Comparison of ENCODE assay signal across 8 cellular contexts in genomic region chr17:80899402-80900268, GRCh38.
A peak's percentile ranks its signal among the peaks of the same experiment; 100 is the strongest.
DNase-seq lines count a peak whose midpoint lies in the region; ATAC-seq and TF ChIP-seq lines count a peak whose summit lies in the region.

No MANE protein-coding gene starts in this region.

- DNase-seq in AG09309 (ENCODE audit: low read depth) (no peak), H4 (ENCODE audit: low spot score) (peak; percentile 43), T follicular helper cell (ENCODE audit: low read depth) (peak; percentile 65), left kidney (ENCODE audit: low read depth, low spot score) (peak; percentile 57), Ammon's horn (ENCODE audit: low spot score) (no peak)
- DNase-seq in activated naive CD8-positive, alpha-beta T cell treated with anti-CD3 and anti-CD28 coated beads, Interleukin-2, amount 50 U/mL, for 24 hours: peak; percentile 86
- peak; percentile 43 to 64 for DNase-seq in stimulated activated CD8-positive, alpha-beta memory T cell treated with anti-CD3 and anti-CD28 coated beads, Interleukin-7, amount 100 ng/mL, for 1 hour (ENCODE audit: low read depth in 2 of 2)

- TF ChIP-seq CTCF in AG09309 (IDR thresholded peaks at IDR 0.05; ENCODE audit: control insufficient read depth, insufficient read depth, low read depth, low read length, missing control alignments): peak; percentile 58

- no peak overlapping the region for H3K4me3 ChIP-seq in AG09309 (ENCODE audit: control insufficient read depth, low read depth, low read length)

- peak overlapping the region; percentile 54 for H3K27ac Mint-ChIP-seq in activated naive CD8-positive, alpha-beta T cell treated with anti-CD3 and anti-CD28 coated beads, Interleukin-2, amount 50 U/mL, for 24 hours

- H3K27me3 Mint-ChIP-seq in activated naive CD8-positive, alpha-beta T cell treated with anti-CD3 and anti-CD28 coated beads, Interleukin-2, amount 50 U/mL, for 24 hours: no peaks in the 10 kb centered on the region

- H3K4me1 Mint-ChIP-seq in activated naive CD8-positive, alpha-beta T cell treated with anti-CD3 and anti-CD28 coated beads, Interleukin-2, amount 50 U/mL, for 24 hours: peaks cover 66% of the 10 kb centered on the region

- H3K9me3 Mint-ChIP-seq in activated naive CD8-positive, alpha-beta T cell treated with anti-CD3 and anti-CD28 coated beads, Interleukin-2, amount 50 U/mL, for 24 hours: no peaks in the 10 kb centered on the region

- H3K36me3 Mint-ChIP-seq in activated naive CD8-positive, alpha-beta T cell treated with anti-CD3 and anti-CD28 coated beads, Interleukin-2, amount 50 U/mL, for 24 hours (ENCODE audit: low read depth): peaks cover 50% of the 10 kb centered on the region

- ATAC-seq in activated naive CD8-positive, alpha-beta T cell treated with anti-CD3 and anti-CD28 coated beads, Interleukin-2, amount 50 U/mL, for 24 hours: peak; percentile 60
- ATAC-seq in GM21515 (IDR thresholded peaks at IDR 0.05; ENCODE audit: unreplicated experiment): no peak

- H3K4me3 Mint-ChIP-seq in activated naive CD8-positive, alpha-beta T cell treated with anti-CD3 and anti-CD28 coated beads, Interleukin-2, amount 50 U/mL, for 24 hours: no peak overlapping the region

Comparison
In these comparisons a context has a peak if more than half of its experiments do, and no peak if none do; other contexts are left out.
1. DNase-seq: peak in H4 (single experiment), T follicular helper cell (single experiment), activated naive CD8-positive, alpha-beta T cell treated with anti-CD3 and anti-CD28 coated beads, Interleukin-2, amount 50 U/mL, for 24 hours (single experiment), left kidney (single experiment) and stimulated activated CD8-positive, alpha-beta memory T cell treated with anti-CD3 and anti-CD28 coated beads, Interleukin-7, amount 100 ng/mL, for 1 hour (2 of 2); none in AG09309 (single experiment) and Ammon's horn (single experiment).